15 cellular contexts compared by ENCODE assay signal in the genomic region with DNA sequence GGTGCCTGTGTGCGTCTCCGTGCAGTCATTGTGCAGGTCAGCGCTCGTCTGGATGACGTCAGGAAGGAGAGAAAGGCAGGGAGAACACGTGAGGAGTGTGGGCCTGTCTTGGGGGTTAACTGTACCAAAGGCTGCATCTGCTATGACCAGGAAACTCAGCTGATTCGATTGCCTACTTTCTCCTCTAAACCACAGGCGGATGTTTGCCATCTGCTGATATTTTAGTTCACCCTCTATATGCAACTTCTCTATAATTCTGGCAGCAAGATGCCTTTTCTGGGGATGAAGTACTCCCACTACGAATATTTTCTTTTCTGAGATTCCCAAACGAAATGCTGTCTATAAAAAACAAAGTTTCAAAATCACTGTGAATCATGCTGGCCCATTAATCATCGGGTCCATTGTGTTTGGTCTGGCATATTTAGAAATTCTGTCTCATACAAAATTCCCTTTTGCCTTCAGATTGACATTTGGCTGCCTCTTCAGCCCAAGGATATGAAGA. TPM values are rescaled to one million over a fixed set of nuclear protein-coding genes. Genes with fewer than 3 reads are reported as not detected.
DNase-seq lines count a peak whose midpoint lies in the region; ATAC-seq, FAIRE-seq and TF ChIP-seq lines count a peak whose summit lies in the region.
"Had no signal": no experiment of that assay in that cellular context is flagged by ENCODE, and none has a peak within 500 bp of the region (broad histone marks: within the 10 kb centered on the region; RNA-seq: fewer than 3 reads in every experiment).

No MANE protein-coding gene starts in this region.

- DNase-seq in A172 (ENCODE audit: low spot score) (peak; percentile 38), M059J (ENCODE audit: low read depth) (peak; percentile 88), bronchial epithelial cell (ENCODE audit: low read depth) (peak; percentile 92), islet precursor cell (peak; percentile 59), BE2C (no peak), SKM-1 treated with dmso at 0.1 percent for 144 hours (lab: John Stamatoyannopoulos, UW; ENCODE audit: unreplicated experiment) (no peak), endodermal cell (no peak)
- DNase-seq: activated B cell treated with CpG ODN at 0.5 μM for 24 hours; activated T-cell treated with anti-CD3 and anti-CD28 coated beads, Interleukin-2, amount 50 U/mL, for 72 hours; central memory CD4-positive, alpha-beta T cell; retina; SIG-M5; thyroid gland had no signal

- H3K4me1 ChIP-seq in BE2C (no peaks in the 10 kb centered on the region), endodermal cell (ENCODE audit: control insufficient read depth, insufficient read depth, low read length) (no peaks in the 10 kb centered on the region)
- H3K4me1 ChIP-seq: thyroid gland had no signal

- H3K9ac ChIP-seq in endodermal cell (ENCODE audit: extremely low read depth, low read length, poor library complexity, severe bottlenecking): no peak overlapping the region

- H3K9me3 Mint-ChIP-seq in endodermal cell: no peaks in the 10 kb centered on the region
- H3K9me3 Mint-ChIP-seq: activated B cell treated with CpG ODN at 0.5 μM for 24 hours; activated T-cell treated with anti-CD3 and anti-CD28 coated beads, Interleukin-2, amount 50 U/mL, for 72 hours had no signal

- WGBS in endodermal cell (ENCODE audit: insufficient coverage in 1 of 2, insufficient read length in 1 of 2), 2 experiments: 91 to 95% methylated on average over 10 to 11 of the region's 11 CpGs

- H3K27ac ChIP-seq in endodermal cell (ENCODE audit: low read depth, low read length): no peak overlapping the region
- H3K27ac ChIP-seq: thyroid gland had no signal

- no peaks in the 10 kb centered on the region for H3K36me3 ChIP-seq in bronchial epithelial cell (ENCODE audit: control insufficient read depth, insufficient read depth, low read length)
- H3K36me3 ChIP-seq in BE2C: no peaks in the 10 kb centered on the region
- H3K36me3 ChIP-seq in endodermal cell (ENCODE audit: control insufficient read depth, insufficient read depth, low read length): no peaks in the 10 kb centered on the region
- H3K36me3 ChIP-seq: thyroid gland had no signal

- H3K27me3 Mint-ChIP-seq in endodermal cell (ENCODE audit: insufficient read depth): no peaks in the 10 kb centered on the region

- H3K9me3 ChIP-seq in BE2C: no peaks in the 10 kb centered on the region
- H3K9me3 ChIP-seq in endodermal cell (ENCODE audit: control insufficient read depth, low read length): no peaks in the 10 kb centered on the region
- H3K9me3 ChIP-seq: thyroid gland had no signal

- FAIRE-seq in bronchial epithelial cell (lab: Jason Lieb, UNC): no peak

- TF ChIP-seq CTCF in bronchial epithelial cell (IDR thresholded peaks at IDR 0.05; ENCODE audit: insufficient read depth, low read length, severe bottlenecking): no peak
- no peak for TF ChIP-seq CTCF in BE2C (IDR thresholded peaks at IDR 0.05; ENCODE audit: low read depth, low read length)
- TF ChIP-seq CTCF in endodermal cell (conservative IDR thresholded peaks at IDR 0.05): no peak

- H3K27ac Mint-ChIP-seq in endodermal cell: no peak overlapping the region
- H3K27ac Mint-ChIP-seq: activated B cell treated with CpG ODN at 0.5 μM for 24 hours; activated T-cell treated with anti-CD3 and anti-CD28 coated beads, Interleukin-2, amount 50 U/mL, for 72 hours had no signal

- ATAC-seq in GM21619 (IDR thresholded peaks at IDR 0.05; ENCODE audit: unreplicated experiment): no peak
- ATAC-seq: activated T-cell treated with anti-CD3 and anti-CD28 coated beads, Interleukin-2, amount 50 U/mL, for 72 hours had no signal

- no peak overlapping the region for H3K4me3 Mint-ChIP-seq in endodermal cell
- H3K4me3 Mint-ChIP-seq: activated B cell treated with CpG ODN at 0.5 μM for 24 hours; activated T-cell treated with anti-CD3 and anti-CD28 coated beads, Interleukin-2, amount 50 U/mL, for 72 hours had no signal

- no peaks in the 10 kb centered on the region for H3K4me1 Mint-ChIP-seq in endodermal cell
- H3K4me1 Mint-ChIP-seq: activated B cell treated with CpG ODN at 0.5 μM for 24 hours had no signal

- H3K36me3 Mint-ChIP-seq in endodermal cell (ENCODE audit: low read depth): no peaks in the 10 kb centered on the region

- H3K27me3 ChIP-seq in bronchial epithelial cell (ENCODE audit: control insufficient read depth, insufficient read depth, low read length) (no peaks in the 10 kb centered on the region), BE2C (no peaks in the 10 kb centered on the region), endodermal cell (ENCODE audit: control insufficient read depth, insufficient read depth, low read length, poor library complexity, severe bottlenecking) (no peaks in the 10 kb centered on the region)
- H3K27me3 ChIP-seq: thyroid gland had no signal

- H3K4me3 ChIP-seq in bronchial epithelial cell (ENCODE audit: low read depth, low read length): no peak overlapping the region
- H3K4me3 ChIP-seq in BE2C (ENCODE audit: low read depth, low read length): no peak overlapping the region
- no peak overlapping the region for H3K4me3 ChIP-seq in endodermal cell (ENCODE audit: low read length)
- H3K4me3 ChIP-seq: thyroid gland had no signal

RNA-seq across cellular contexts. Expression of a gene that starts 24.7 kb away (rescaled TPM):
- total RNA-seq in A172 (2014; rRNA removed; shearing (Covaris generic)): 0.02 TPM in 1 of 2 replicates, not detected in the other
- 1.5 and 3.1 TPM in 2 replicates for total RNA-seq in M059J (2014; rRNA removed; shearing (Covaris generic))
- total RNA-seq in bronchial epithelial cell (under 0.01 TPM in 1 of 2 replicates, not detected in the other), endodermal cell (not detected)
- polyA plus RNA-seq in BE2C (2012; ENCODE audit: insufficient read depth, insufficient read length, low read depth): 1.5 TPM
- polyA plus RNA-seq in endodermal cell (2013, experiment 1 of 2): 2.0 TPM
- polyA plus RNA-seq in endodermal cell (2013, experiment 2 of 2): 1.2 TPM
- total RNA-seq: activated B cell treated with CpG ODN at 0.5 μM for 24 hours; activated T-cell treated with anti-CD3 and anti-CD28 coated beads, Interleukin-2, amount 50 U/mL, for 72 hours; G401 had no signal

Comparison
In these comparisons a context has a peak if more than half of its experiments do, and no peak if none do; other contexts are left out.
1. DNase-seq: peak in A172 (single experiment), M059J (single experiment), bronchial epithelial cell (single experiment) and islet precursor cell (single experiment); none in BE2C (single experiment), SKM-1 treated with dmso at 0.1 percent for 144 hours (single experiment) and endodermal cell (single experiment).